ENCODE assay signal across 9 cellular contexts in the genomic region with DNA sequence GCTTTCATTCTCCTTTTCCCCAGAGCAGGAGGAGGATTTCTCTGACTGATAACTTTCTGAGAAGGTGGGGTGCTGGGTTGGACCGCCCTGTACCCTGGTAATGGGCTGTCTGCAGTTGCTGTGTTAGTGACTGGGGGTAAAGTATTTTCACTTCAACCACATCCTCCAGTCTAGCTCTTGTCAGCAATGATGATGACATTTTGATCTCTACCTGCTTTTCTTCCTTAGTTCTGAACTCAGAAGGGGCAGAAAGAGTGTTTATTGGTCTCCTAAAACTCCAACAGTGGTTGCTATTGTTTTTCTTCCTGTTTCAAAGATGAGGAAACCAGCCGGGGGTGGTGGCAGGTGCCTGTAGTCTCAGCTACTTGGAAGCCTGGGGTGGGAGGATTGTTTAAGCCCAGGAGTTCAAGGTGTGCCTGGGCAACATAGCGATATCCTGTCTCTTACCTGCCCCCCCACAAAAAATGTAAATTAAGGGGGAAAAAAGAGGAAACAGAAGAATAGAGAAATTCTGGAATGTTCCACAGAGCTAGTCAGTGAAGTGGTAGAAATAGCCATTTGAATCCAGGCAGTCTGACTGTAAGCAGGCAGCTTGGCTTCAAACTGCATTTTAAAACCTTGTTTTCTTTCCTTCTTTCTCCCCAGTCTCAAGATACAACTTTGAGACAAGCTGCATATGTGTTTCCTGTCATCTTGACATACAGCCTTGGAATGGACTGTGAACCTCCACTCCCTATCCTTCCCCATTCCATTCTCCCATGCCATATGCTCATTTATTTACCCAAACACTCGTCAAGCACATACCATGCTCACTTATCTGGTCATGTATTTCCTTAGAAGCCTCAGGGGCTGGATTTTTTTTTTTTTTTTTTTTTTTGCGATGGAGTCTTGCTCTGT. TPM values are rescaled to one million over a fixed set of nuclear protein-coding genes. Genes with fewer than 3 reads are reported as not detected.
A peak's percentile ranks its signal among the peaks of the same experiment; 100 is the strongest.
DNase-seq lines count a peak whose midpoint lies in the region; ATAC-seq, FAIRE-seq and TF ChIP-seq lines count a peak whose summit lies in the region.
"Had no signal": no experiment of that assay in that cellular context is flagged by ENCODE, and none has a peak within 500 bp of the region (broad histone marks: within the 10 kb centered on the region; RNA-seq: fewer than 3 reads in every experiment).

No MANE protein-coding gene starts in this region.

- H3K36me3 Mint-ChIP-seq in naive thymus-derived CD8-positive, alpha-beta T cell = peaks cover 0 to 4% (median 2%) of the 10 kb centered on the region in 3 donors

- H3K27me3 ChIP-seq in brain microvascular endothelial cell (replicated peaks) = no peaks in the 10 kb centered on the region

- H3K4me3 Mint-ChIP-seq in naive thymus-derived CD8-positive, alpha-beta T cell = peak overlapping the region; percentile 67 to 89 (median 86)

- H3K27ac Mint-ChIP-seq in naive thymus-derived CD8-positive, alpha-beta T cell = peak overlapping the region; percentile 96 to 100 (median 100)

- FAIRE-seq in GM18507 (lab: Jason Lieb, UNC) = peak; percentile 92

- no peaks in the 10 kb centered on the region for H3K9me3 ChIP-seq in SK-N-MC (ENCODE audit: low read depth, low read length)

- H3K4me3 ChIP-seq in SK-N-MC = no peak overlapping the region
- no peak overlapping the region for H3K4me3 ChIP-seq in brain microvascular endothelial cell (ENCODE audit: low read depth, low read length)

- peak overlapping the region; percentile 12 for H3K9ac ChIP-seq in SK-N-MC (ENCODE audit: insufficient read length)

- H3K9me3 Mint-ChIP-seq in naive thymus-derived CD8-positive, alpha-beta T cell = peaks cover 0 to 5% (median 3%) of the 10 kb centered on the region in 9 donors

- in situ Hi-C loops in brain microvascular endothelial cell (cut with HindIII; ENCODE audit: low pct_ligation_motif_present, low sequenced_read_pairs) = no loop called here

- ATAC-seq in HG02884 (IDR thresholded peaks at IDR 0.05; ENCODE audit: unreplicated experiment) = peak; percentile 35
- peak; percentile 65 to 71 for ATAC-seq in naive thymus-derived CD8-positive, alpha-beta T cell

- peak overlapping the region; percentile 76; the same call in 1 of the 2 replicates for H3K27ac ChIP-seq in SK-N-MC
- no peak overlapping the region for H3K27ac ChIP-seq in brain microvascular endothelial cell
- H3K27ac ChIP-seq: VCaP had no signal

- POLR2A ChIA-PET in naive thymus-derived CD8-positive, alpha-beta T cell (lab: Charles Lee) = interaction anchor here (0.6 to 7.9 kb wide), 14 partner anchors 9 to 1640 kb away, joined by 3 to 123 read pairs (median 4); partner anchors contain the start of genes DNAJA2, LONP2 and SIAH1

- no peak for TF ChIP-seq CTCF in brain microvascular endothelial cell (IDR thresholded peaks at IDR 0.05; ENCODE audit: low read depth, low read length, missing control alignments)

- peaks cover 39 to 61% (median 54%) of the 10 kb centered on the region in 4 donors for H3K4me1 Mint-ChIP-seq in naive thymus-derived CD8-positive, alpha-beta T cell

- peaks cover 0 to 2% (median 0%) of the 10 kb centered on the region in 5 donors for H3K27me3 Mint-ChIP-seq in naive thymus-derived CD8-positive, alpha-beta T cell

- DNase-seq in GM18507 (ENCODE audit: extremely low spot score, insufficient read length, low read depth) (no peak), SK-N-MC (ENCODE audit: low read depth, low spot score) (no peak), brain microvascular endothelial cell (peak; percentile 41), NCI-H1092 treated with DMSO at 0.1 percent for 48 hours (lab: John Stamatoyannopoulos, UW) (no peak), AG20443 (ENCODE audit: low spot score) (no peak), epidermal melanocyte (ENCODE audit: insufficient read length, low spot score) (no peak)
- DNase-seq in naive thymus-derived CD8-positive, alpha-beta T cell = peak; percentile 47 to 89 (median 77)

- H3K36me3 ChIP-seq in SK-N-MC (ENCODE audit: insufficient read depth, low read length) (no peaks in the 10 kb centered on the region), brain microvascular endothelial cell (replicated peaks) (no peaks in the 10 kb centered on the region)

RNA-seq across cellular contexts. Expression of gene N4BP1, which starts 3.3 kb away (rescaled TPM):
- 10 to 100 TPM; 79.2 to 85.1 TPM for total RNA-seq in naive thymus-derived CD8-positive, alpha-beta T cell
- polyA plus RNA-seq in naive thymus-derived CD8-positive, alpha-beta T cell = 10 to 100 TPM; 20.1 to 48.4 (median 31.9) TPM

Comparison
In these comparisons a context has a peak if more than half of its experiments do, and no peak if none do; other contexts are left out.
1. DNase-seq: peak in brain microvascular endothelial cell (single experiment) and naive thymus-derived CD8-positive, alpha-beta T cell (10 of 10); none in GM18507 (single experiment), SK-N-MC (single experiment), NCI-H1092 treated with DMSO at 0.1 percent for 48 hours (single experiment), AG20443 (single experiment) and epidermal melanocyte (single experiment).